Comparison of ENCODE assay signal across 12 cellular contexts in the genomic region with DNA sequence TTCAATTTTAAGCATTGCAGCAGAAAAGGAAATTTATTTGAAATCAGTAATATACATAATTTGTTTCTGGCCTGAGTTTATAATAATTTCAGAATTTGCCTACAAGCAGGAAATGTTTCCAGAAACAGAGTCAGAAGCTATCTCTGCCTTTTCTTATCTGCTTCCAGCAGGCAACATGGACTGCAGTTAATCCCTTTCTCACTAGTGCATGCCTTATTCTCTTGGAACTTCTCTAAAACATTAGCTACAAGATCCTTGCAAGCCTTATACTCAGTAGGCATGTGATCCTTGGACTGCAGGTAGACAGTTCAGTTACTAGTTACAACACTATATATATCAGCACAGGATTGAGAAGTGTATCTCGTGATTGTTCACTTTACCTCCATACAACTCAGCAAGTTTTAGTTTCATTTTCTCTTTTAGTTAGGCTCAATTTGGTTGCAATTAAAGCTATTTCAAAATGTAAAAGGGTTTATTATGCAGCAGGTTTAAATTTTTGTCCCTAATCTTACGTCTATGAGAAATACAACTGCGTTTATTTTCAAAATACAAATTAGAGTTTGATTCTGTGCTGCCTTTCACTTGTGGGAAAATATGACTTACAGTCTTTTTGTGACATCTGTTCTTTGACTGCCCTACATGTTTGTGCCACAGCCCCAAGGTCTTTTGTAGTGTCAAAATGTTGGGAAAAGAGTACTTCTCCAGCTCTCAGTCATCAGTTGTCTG.
DNase-seq lines count a peak whose midpoint lies in the region; ATAC-seq and TF ChIP-seq lines count a peak whose summit lies in the region.
"Had no signal": no experiment of that assay in that cellular context is flagged by ENCODE, and none has a peak within 500 bp of the region (broad histone marks: within the 10 kb centered on the region; RNA-seq: fewer than 3 reads in every experiment).

No MANE protein-coding gene starts in this region.

- H3K9me3 ChIP-seq in PC-3 (ENCODE audit: low read length) (no peaks in the 10 kb centered on the region), esophagus muscularis mucosa (no peaks in the 10 kb centered on the region)

- peak overlapping the region; percentile 62 for H2AFZ ChIP-seq in PC-3 (ENCODE audit: low read length)

- peak overlapping the region; percentile 5; the same call in 1 of the 2 replicates for H3K9ac ChIP-seq in PC-3 (ENCODE audit: low read length)

- H3F3A ChIP-seq in PC-3 (ENCODE audit: low read length, unreplicated experiment): no peaks in the 10 kb centered on the region

- peak overlapping the region; percentile 58 for H3K4me2 ChIP-seq in PC-3 (ENCODE audit: low read length)

- no peaks in the 10 kb centered on the region for H3K36me3 ChIP-seq in PC-3 (ENCODE audit: low read depth, low read length)
- no peaks in the 10 kb centered on the region for H3K36me3 ChIP-seq in esophagus muscularis mucosa

- DNase-seq in DMS153 treated with DMSO at 0.1 percent for 48 hours (lab: John Stamatoyannopoulos, UW; ENCODE audit: unreplicated experiment) (peak; percentile 23), DMS153 (lab: John Stamatoyannopoulos, UW) (no peak), PC-3 (no peak), esophagus muscularis mucosa (ENCODE audit: extremely low spot score) (no peak), pons (ENCODE audit: low spot score) (peak; percentile 38), NCI-H1092 treated with DMSO at 0.1 percent for 48 hours (lab: John Stamatoyannopoulos, UW) (no peak)
- DNase-seq in stimulated activated CD4-positive, alpha-beta T cell treated with anti-CD3 and anti-CD28 coated beads, Interleukin-2, amount 100 ng/mL, for 24 hours: no peak
- DNase-seq: activated CD4-positive, CD25-positive, alpha-beta regulatory T cell treated with anti-CD3 and anti-CD28 coated beads, Interleukin-2, amount 50 U/mL, for 72 hours; GF-D8 had no signal

- H3K27ac ChIP-seq in PC-3 (ENCODE audit: low read length) (no peak overlapping the region), esophagus muscularis mucosa (replicated peaks in 1 of 4) (no peak overlapping the region)
- H3K27ac ChIP-seq: 22Rv1 had no signal

- no peak for TF ChIP-seq POLR2A in esophagus muscularis mucosa (IDR thresholded peaks at IDR 0.05; ENCODE audit: low read depth)

- intact Hi-C loops in PC-3 (cut with micrococcal nuclease): no loop called here
- intact Hi-C loops in esophagus muscularis mucosa (cut with DNase I): no loop called here

- POLR2A ChIA-PET in PC-3 (lab: Charles Lee; ENCODE audit: unreplicated experiment): no interaction called here

- 49% methylated on average over 3 of the region's 3 CpGs for WGBS in esophagus muscularis mucosa

- TF ChIP-seq EP300 in esophagus muscularis mucosa (IDR thresholded peaks at IDR 0.05): no peak

- ATAC-seq in PC-3 (peak; percentile 34), HG03196 (IDR thresholded peaks at IDR 0.05; ENCODE audit: unreplicated experiment) (no peak)
- ATAC-seq: activated naive CD4-positive, alpha-beta T cell treated with anti-CD3 and anti-CD28 coated beads, Interleukin-2, amount 50 U/mL, for 72 hours had no signal

- H3K9me2 ChIP-seq in PC-3 (replicated peaks; ENCODE audit: low read length): no peaks in the 10 kb centered on the region

- H4K20me1 ChIP-seq in PC-3 (ENCODE audit: low read length): no peaks in the 10 kb centered on the region

- CTCF ChIA-PET in PC-3 (lab: Charles Lee): interaction anchor here (0.6 kb wide), 1 partner anchor 188 kb away, joined by 3 read pairs; no protein-coding TSS in a partner anchor

- peaks cover 14% of the 10 kb centered on the region for H3K4me1 ChIP-seq in PC-3 (ENCODE audit: insufficient read depth, low read length)
- no peaks in the 10 kb centered on the region for H3K4me1 ChIP-seq in esophagus muscularis mucosa

- BruUV-seq in PC-3 (replicated peaks; lab: Mats Ljungman, UMichigan): no TSS peak

- H3K27me3 ChIP-seq in PC-3 (ENCODE audit: low read length) (no peaks in the 10 kb centered on the region), esophagus muscularis mucosa (no peaks in the 10 kb centered on the region)

- TF ChIP-seq CTCF in PC-3 (conservative IDR thresholded peaks at IDR 0.05; ENCODE audit: low read depth, low read length) (no peak), esophagus muscularis mucosa (IDR thresholded peaks at IDR 0.05) (no peak)

- H3K79me2 ChIP-seq in PC-3 (ENCODE audit: low read length): no peaks in the 10 kb centered on the region

- peak overlapping the region; percentile 36 for H3K4me3 ChIP-seq in PC-3 (ENCODE audit: low read length)
- peak overlapping the region in 3 of 4 donors; percentile 13 to 28 (median 24) for H3K4me3 ChIP-seq in esophagus muscularis mucosa

Comparison
In these comparisons a context has a peak if more than half of its experiments do, and no peak if none do; other contexts are left out.
1. DNase-seq: peak in DMS153 treated with DMSO at 0.1 percent for 48 hours (single experiment) and pons (single experiment); none in DMS153 (single experiment), PC-3 (single experiment), esophagus muscularis mucosa (single experiment), NCI-H1092 treated with DMSO at 0.1 percent for 48 hours (single experiment) and stimulated activated CD4-positive, alpha-beta T cell treated with anti-CD3 and anti-CD28 coated beads, Interleukin-2, amount 100 ng/mL, for 24 hours (0 of 2).